In genomic region chr9:121538221-121538620, GRCh38 we compare ENCODE assay signal across 14 cellular contexts. TPM values are rescaled to one million over a fixed set of nuclear protein-coding genes. Genes with fewer than 3 reads are reported as not detected.
DNase-seq lines count a peak whose midpoint lies in the region; ATAC-seq and TF ChIP-seq lines count a peak whose summit lies in the region.
"Had no signal": no experiment of that assay in that cellular context is flagged by ENCODE, and none has a peak within 500 bp of the region (broad histone marks: within the 10 kb centered on the region; RNA-seq: fewer than 3 reads in every experiment).

No MANE protein-coding gene starts in this region.

- no peak overlapping the region for H2AFZ ChIP-seq in GM23338

- no peak for TF ChIP-seq EP300 in tibial nerve (IDR thresholded peaks at IDR 0.05)

- H3K27ac ChIP-seq in GM23338 (ENCODE audit: low read depth) (no peak overlapping the region), tibial nerve (no peak overlapping the region)
- H3K27ac ChIP-seq: SJSA1, skin epidermis, suprapubic skin had no signal

- peak; percentile 47 to 79 for TF ChIP-seq CTCF in GM23338 (conservative IDR thresholded peaks at IDR 0.05; ENCODE audit: low read depth in 2 of 2)
- no peak for TF ChIP-seq CTCF in Calu3 (IDR thresholded peaks at IDR 0.05; ENCODE audit: unreplicated experiment)
- no peak for TF ChIP-seq CTCF in tibial nerve (IDR thresholded peaks at IDR 0.05)

- H3K27me3 ChIP-seq in GM23338 (ENCODE audit: insufficient read depth) (no peaks in the 10 kb centered on the region), tibial nerve (no peaks in the 10 kb centered on the region)
- H3K27me3 ChIP-seq: SJSA1, suprapubic skin had no signal

- H3F3A ChIP-seq in GM23338 (replicated peaks; ENCODE audit: low read depth), result no peaks in the 10 kb centered on the region

- H3K4me1 Mint-ChIP-seq in GM23338, result no peaks in the 10 kb centered on the region
- no peaks in the 10 kb centered on the region for H3K4me1 Mint-ChIP-seq in Calu3 (ENCODE audit: low read depth, unreplicated experiment)
- H3K4me1 Mint-ChIP-seq: neural crest cell had no signal

- in situ Hi-C loops in T47D (cut with HindIII; ENCODE audit: low pct_unique_long_range_greater_than_20kb, low sequenced_read_pairs), result no loop called here

- H3K27ac Mint-ChIP-seq in GM23338 (no peak overlapping the region), Calu3 (ENCODE audit: unreplicated experiment) (no peak overlapping the region)
- H3K27ac Mint-ChIP-seq: CD8-positive, alpha-beta T cell had no signal

- H3K27me3 Mint-ChIP-seq in GM23338 (ENCODE audit: insufficient read depth, low read depth, poor library complexity) (peaks cover 6% of the 10 kb centered on the region), Calu3 (ENCODE audit: unreplicated experiment) (peaks cover 35% of the 10 kb centered on the region)

- no peak for TF ChIP-seq POLR2A in tibial nerve (IDR thresholded peaks at IDR 0.05)

- H3K9me3 Mint-ChIP-seq in GM23338 (no peaks in the 10 kb centered on the region), Calu3 (ENCODE audit: low read depth, unreplicated experiment) (no peaks in the 10 kb centered on the region)
- H3K9me3 Mint-ChIP-seq: CD8-positive, alpha-beta T cell; neural crest cell had no signal

- intact Hi-C loops in Calu3 (cut with micrococcal nuclease; ENCODE audit: unreplicated experiment), result no loop called here

- H3K4me3 ChIP-seq in GM23338 (no peak overlapping the region), tibial nerve (no peak overlapping the region)
- H3K4me3 ChIP-seq: SJSA1, skin epidermis, suprapubic skin had no signal

- DNase-seq in GM23338 (ENCODE audit: low spot score) (peak; percentile 56), NCI-H2196 treated with DMSO at 0.1 percent for 48 hours (lab: John Stamatoyannopoulos, UW; ENCODE audit: unreplicated experiment) (peak; percentile 12), T47D (ENCODE audit: low read depth in 1 of 2, low spot score in 1 of 2) (peak; percentile 50 to 82), kidney tubule cell (ENCODE audit: low spot score) (peak; percentile 21), Calu3 (no peak), tibial nerve (ENCODE audit: low spot score in 2 of 2) (no peak)
- no peak for DNase-seq in stimulated activated CD8-positive, alpha-beta memory T cell treated with anti-CD3 and anti-CD28 coated beads, Interleukin-4, amount 100 ng/mL, for 48 hours
- DNase-seq: CD8-positive, alpha-beta T cell; effector CD4-positive, alpha-beta T cell had no signal

- no peaks in the 10 kb centered on the region for H3K9me3 ChIP-seq in tibial nerve
- H3K9me3 ChIP-seq: SJSA1, suprapubic skin had no signal

- H3K4me1 ChIP-seq in GM23338 (ENCODE audit: insufficient read depth), result no peaks in the 10 kb centered on the region
- H3K4me1 ChIP-seq in tibial nerve, result no peaks in the 10 kb centered on the region
- H3K4me1 ChIP-seq: SJSA1 had no signal

- H4K20me1 ChIP-seq in GM23338 (replicated peaks; ENCODE audit: insufficient read depth), result no peaks in the 10 kb centered on the region

- H3K79me2 ChIP-seq in GM23338 (replicated peaks; ENCODE audit: insufficient read depth), result no peaks in the 10 kb centered on the region

- no peak overlapping the region for H3K4me2 ChIP-seq in GM23338

- CTCF ChIA-PET in Calu3 (lab: Charles Lee), result no interaction called here

- H3K4me3 Mint-ChIP-seq in GM23338, result no peak overlapping the region
- H3K4me3 Mint-ChIP-seq in Calu3 (ENCODE audit: low read depth, unreplicated experiment), result no peak overlapping the region
- H3K4me3 Mint-ChIP-seq: CD8-positive, alpha-beta T cell; neural crest cell had no signal

- H3K9me2 ChIP-seq in GM23338 (ENCODE audit: insufficient read depth), result no peaks in the 10 kb centered on the region

- no peaks in the 10 kb centered on the region for H3K36me3 Mint-ChIP-seq in GM23338 (ENCODE audit: low read depth)
- no peaks in the 10 kb centered on the region for H3K36me3 Mint-ChIP-seq in Calu3 (ENCODE audit: insufficient read depth, unreplicated experiment)
- H3K36me3 Mint-ChIP-seq: CD8-positive, alpha-beta T cell had no signal

- H3K36me3 ChIP-seq in GM23338 (ENCODE audit: insufficient read depth) (no peaks in the 10 kb centered on the region; the same call in 1 of the 2 replicates), tibial nerve (no peaks in the 10 kb centered on the region)
- H3K36me3 ChIP-seq: SJSA1, suprapubic skin had no signal

- BruUV-seq in Calu3 (replicated peaks; lab: Mats Ljungman, UMichigan), result no TSS peak

- WGBS in tibial nerve, 2 donors, result 79 to 85% methylated on average over 7 of the region's 7 CpGs

- peak; percentile 93 for ATAC-seq in GM23338
- ATAC-seq in HG02938 (IDR thresholded peaks at IDR 0.05; ENCODE audit: unreplicated experiment), result no peak
- ATAC-seq: CD8-positive, alpha-beta T cell had no signal

TF ChIP-seq in GM23338, 12 proteins besides CTCF, POLR2A, EP300 and RAD21:
- no peak for TF ChIP-seq CREB1 (CRISPR knock-in tag; IDR thresholded peaks at IDR 0.05; ENCODE audit: low read depth)
- TF ChIP-seq, protein P1, sequence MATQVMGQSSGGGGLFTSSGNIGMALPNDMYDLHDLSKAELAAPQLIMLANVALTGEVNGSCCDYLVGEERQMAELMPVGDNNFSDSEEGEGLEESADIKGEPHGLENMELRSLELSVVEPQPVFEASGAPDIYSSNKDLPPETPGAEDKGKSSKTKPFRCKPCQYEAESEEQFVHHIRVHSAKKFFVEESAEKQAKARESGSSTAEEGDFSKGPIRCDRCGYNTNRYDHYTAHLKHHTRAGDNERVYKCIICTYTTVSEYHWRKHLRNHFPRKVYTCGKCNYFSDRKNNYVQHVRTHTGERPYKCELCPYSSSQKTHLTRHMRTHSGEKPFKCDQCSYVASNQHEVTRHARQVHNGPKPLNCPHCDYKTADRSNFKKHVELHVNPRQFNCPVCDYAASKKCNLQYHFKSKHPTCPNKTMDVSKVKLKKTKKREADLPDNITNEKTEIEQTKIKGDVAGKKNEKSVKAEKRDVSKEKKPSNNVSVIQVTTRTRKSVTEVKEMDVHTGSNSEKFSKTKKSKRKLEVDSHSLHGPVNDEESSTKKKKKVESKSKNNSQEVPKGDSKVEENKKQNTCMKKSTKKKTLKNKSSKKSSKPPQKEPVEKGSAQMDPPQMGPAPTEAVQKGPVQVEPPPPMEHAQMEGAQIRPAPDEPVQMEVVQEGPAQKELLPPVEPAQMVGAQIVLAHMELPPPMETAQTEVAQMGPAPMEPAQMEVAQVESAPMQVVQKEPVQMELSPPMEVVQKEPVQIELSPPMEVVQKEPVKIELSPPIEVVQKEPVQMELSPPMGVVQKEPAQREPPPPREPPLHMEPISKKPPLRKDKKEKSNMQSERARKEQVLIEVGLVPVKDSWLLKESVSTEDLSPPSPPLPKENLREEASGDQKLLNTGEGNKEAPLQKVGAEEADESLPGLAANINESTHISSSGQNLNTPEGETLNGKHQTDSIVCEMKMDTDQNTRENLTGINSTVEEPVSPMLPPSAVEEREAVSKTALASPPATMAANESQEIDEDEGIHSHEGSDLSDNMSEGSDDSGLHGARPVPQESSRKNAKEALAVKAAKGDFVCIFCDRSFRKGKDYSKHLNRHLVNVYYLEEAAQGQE (IDR thresholded peaks at IDR 0.05; ENCODE audit: unreplicated experiment), result no peak
- TF ChIP-seq NANOG (IDR thresholded peaks at IDR 0.05; ENCODE audit: borderline replicate concordance), result no peak
- TF ChIP-seq JUNB (IDR thresholded peaks at IDR 0.05; ENCODE audit: unreplicated experiment), result no peak
- no peak for TF ChIP-seq ZNF114 (CRISPR knock-in tag; IDR thresholded peaks at IDR 0.05)
- no peak for TF ChIP-seq STAT1 (IDR thresholded peaks at IDR 0.05; ENCODE audit: unreplicated experiment)
- no peak for TF ChIP-seq EZH2 (IDR thresholded peaks at IDR 0.05; ENCODE audit: low read depth, unreplicated experiment)
- no peak for TF ChIP-seq EZH2phosphoT487 (IDR thresholded peaks at IDR 0.05; ENCODE audit: unreplicated experiment)
- TF ChIP-seq ZNF331 (CRISPR knock-in tag; IDR thresholded peaks at IDR 0.05; ENCODE audit: low read depth), result no peak

RNA-seq across cellular contexts. Expression of gene GGTA1, which starts 38.6 kb away (rescaled TPM):
- not detected in 2 replicates for total RNA-seq in GM23338 (2014; rRNA removed; shearing (Covaris generic))
- 0.16 and 0.17 TPM in 2 replicates for polyA plus RNA-seq in GM23338 (2016; fragmentation: Nextera tagmentation; extraction: Ambion mirVana)
- total RNA-seq in Calu3 (2022), result not detected in 2 replicates
- 10 to 100 TPM in 2 of 4 donors, 1 to 10 TPM in 2; 6.5 to 15.5 (median 10.3) TPM for total RNA-seq in tibial nerve
- total RNA-seq: CD8-positive, alpha-beta T cell; neural crest cell; SJSA1 had no signal

Comparison
In these comparisons a context has a peak if more than half of its experiments do, and no peak if none do; other contexts are left out.
1. DNase-seq: peak in GM23338 (single experiment), NCI-H2196 treated with DMSO at 0.1 percent for 48 hours (single experiment), T47D (2 of 2) and kidney tubule cell (single experiment); none in Calu3 (single experiment), stimulated activated CD8-positive, alpha-beta memory T cell treated with anti-CD3 and anti-CD28 coated beads, Interleukin-4, amount 100 ng/mL, for 48 hours (single experiment) and tibial nerve (0 of 2).
2. CTCF ChIP-seq: peak in GM23338 (2 of 2); none in Calu3 (single experiment) and tibial nerve (0 of 5).